1 cellular context compared by ENCODE assay signal in the genomic region with DNA sequence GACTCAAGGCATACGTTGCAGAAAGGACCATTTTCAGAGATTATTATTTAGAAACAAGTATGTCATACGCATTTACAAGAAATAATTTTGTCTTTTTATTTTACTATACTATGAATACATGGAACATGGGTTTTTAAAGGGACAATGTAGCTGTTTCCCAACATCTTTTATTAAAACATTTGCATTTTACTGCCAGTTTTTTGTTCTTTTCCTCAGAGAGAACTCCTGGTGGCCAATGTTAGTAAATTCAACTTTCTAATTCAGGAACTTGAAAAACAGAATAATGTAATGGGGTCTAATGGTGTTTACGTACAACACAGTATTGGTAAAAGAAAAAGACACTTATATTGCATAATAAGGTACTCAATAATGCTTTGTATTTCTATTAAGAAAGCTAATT.
TF ChIP-seq lines count a peak whose summit lies in the region.

No MANE protein-coding gene starts in this region.

TF ChIP-seq in GM23338, 12 proteins besides CTCF, POLR2A, EP300 and RAD21 (continued from another document):
- TF ChIP-seq, protein P1, sequence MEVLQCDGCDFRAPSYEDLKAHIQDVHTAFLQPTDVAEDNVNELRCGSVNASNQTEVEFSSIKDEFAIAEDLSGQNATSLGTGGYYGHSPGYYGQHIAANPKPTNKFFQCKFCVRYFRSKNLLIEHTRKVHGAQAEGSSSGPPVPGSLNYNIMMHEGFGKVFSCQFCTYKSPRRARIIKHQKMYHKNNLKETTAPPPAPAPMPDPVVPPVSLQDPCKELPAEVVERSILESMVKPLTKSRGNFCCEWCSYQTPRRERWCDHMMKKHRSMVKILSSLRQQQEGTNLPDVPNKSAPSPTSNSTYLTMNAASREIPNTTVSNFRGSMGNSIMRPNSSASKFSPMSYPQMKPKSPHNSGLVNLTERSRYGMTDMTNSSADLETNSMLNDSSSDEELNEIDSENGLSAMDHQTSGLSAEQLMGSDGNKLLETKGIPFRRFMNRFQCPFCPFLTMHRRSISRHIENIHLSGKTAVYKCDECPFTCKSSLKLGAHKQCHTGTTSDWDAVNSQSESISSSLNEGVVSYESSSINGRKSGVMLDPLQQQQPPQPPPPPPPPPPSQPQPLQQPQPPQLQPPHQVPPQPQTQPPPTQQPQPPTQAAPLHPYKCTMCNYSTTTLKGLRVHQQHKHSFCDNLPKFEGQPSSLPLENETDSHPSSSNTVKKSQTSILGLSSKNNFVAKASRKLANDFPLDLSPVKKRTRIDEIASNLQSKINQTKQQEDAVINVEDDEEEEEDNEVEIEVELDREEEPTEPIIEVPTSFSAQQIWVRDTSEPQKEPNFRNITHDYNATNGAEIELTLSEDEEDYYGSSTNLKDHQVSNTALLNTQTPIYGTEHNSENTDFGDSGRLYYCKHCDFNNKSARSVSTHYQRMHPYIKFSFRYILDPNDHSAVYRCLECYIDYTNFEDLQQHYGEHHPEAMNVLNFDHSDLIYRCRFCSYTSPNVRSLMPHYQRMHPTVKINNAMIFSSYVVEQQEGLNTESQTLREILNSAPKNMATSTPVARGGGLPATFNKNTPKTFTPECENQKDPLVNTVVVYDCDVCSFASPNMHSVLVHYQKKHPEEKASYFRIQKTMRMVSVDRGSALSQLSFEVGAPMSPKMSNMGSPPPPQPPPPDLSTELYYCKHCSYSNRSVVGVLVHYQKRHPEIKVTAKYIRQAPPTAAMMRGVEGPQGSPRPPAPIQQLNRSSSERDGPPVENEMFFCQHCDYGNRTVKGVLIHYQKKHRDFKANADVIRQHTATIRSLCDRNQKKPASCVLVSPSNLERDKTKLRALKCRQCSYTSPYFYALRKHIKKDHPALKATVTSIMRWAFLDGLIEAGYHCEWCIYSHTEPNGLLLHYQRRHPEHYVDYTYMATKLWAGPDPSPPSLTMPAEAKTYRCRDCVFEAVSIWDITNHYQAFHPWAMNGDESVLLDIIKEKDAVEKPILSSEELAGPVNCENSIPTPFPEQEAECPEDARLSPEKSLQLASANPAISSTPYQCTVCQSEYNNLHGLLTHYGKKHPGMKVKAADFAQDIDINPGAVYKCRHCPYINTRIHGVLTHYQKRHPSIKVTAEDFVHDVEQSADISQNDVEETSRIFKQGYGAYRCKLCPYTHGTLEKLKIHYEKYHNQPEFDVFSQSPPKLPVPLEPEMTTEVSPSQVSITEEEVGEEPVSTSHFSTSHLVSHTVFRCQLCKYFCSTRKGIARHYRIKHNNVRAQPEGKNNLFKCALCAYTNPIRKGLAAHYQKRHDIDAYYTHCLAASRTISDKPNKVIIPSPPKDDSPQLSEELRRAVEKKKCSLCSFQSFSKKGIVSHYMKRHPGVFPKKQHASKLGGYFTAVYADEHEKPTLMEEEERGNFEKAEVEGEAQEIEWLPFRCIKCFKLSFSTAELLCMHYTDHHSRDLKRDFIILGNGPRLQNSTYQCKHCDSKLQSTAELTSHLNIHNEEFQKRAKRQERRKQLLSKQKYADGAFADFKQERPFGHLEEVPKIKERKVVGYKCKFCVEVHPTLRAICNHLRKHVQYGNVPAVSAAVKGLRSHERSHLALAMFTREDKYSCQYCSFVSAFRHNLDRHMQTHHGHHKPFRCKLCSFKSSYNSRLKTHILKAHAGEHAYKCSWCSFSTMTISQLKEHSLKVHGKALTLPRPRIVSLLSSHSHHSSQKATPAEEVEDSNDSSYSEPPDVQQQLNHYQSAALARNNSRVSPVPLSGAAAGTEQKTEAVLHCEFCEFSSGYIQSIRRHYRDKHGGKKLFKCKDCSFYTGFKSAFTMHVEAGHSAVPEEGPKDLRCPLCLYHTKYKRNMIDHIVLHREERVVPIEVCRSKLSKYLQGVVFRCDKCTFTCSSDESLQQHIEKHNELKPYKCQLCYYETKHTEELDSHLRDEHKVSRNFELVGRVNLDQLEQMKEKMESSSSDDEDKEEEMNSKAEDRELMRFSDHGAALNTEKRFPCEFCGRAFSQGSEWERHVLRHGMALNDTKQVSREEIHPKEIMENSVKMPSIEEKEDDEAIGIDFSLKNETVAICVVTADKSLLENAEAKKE (CRISPR knock-in tag; IDR thresholded peaks at IDR 0.05) = no peak
- no peak for TF ChIP-seq CREB1 (CRISPR knock-in tag; IDR thresholded peaks at IDR 0.05; ENCODE audit: low read depth)
- TF ChIP-seq, protein P2, sequence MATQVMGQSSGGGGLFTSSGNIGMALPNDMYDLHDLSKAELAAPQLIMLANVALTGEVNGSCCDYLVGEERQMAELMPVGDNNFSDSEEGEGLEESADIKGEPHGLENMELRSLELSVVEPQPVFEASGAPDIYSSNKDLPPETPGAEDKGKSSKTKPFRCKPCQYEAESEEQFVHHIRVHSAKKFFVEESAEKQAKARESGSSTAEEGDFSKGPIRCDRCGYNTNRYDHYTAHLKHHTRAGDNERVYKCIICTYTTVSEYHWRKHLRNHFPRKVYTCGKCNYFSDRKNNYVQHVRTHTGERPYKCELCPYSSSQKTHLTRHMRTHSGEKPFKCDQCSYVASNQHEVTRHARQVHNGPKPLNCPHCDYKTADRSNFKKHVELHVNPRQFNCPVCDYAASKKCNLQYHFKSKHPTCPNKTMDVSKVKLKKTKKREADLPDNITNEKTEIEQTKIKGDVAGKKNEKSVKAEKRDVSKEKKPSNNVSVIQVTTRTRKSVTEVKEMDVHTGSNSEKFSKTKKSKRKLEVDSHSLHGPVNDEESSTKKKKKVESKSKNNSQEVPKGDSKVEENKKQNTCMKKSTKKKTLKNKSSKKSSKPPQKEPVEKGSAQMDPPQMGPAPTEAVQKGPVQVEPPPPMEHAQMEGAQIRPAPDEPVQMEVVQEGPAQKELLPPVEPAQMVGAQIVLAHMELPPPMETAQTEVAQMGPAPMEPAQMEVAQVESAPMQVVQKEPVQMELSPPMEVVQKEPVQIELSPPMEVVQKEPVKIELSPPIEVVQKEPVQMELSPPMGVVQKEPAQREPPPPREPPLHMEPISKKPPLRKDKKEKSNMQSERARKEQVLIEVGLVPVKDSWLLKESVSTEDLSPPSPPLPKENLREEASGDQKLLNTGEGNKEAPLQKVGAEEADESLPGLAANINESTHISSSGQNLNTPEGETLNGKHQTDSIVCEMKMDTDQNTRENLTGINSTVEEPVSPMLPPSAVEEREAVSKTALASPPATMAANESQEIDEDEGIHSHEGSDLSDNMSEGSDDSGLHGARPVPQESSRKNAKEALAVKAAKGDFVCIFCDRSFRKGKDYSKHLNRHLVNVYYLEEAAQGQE (IDR thresholded peaks at IDR 0.05; ENCODE audit: unreplicated experiment) = no peak
- no peak for TF ChIP-seq EZH2 (IDR thresholded peaks at IDR 0.05; ENCODE audit: low read depth, unreplicated experiment)
- no peak for TF ChIP-seq ZNF114 (CRISPR knock-in tag; IDR thresholded peaks at IDR 0.05)
- TF ChIP-seq STAT1 (IDR thresholded peaks at IDR 0.05; ENCODE audit: unreplicated experiment) = no peak
- no peak for TF ChIP-seq POLR2AphosphoS5 (IDR thresholded peaks at IDR 0.05; ENCODE audit: low read depth)
- TF ChIP-seq NANOG (IDR thresholded peaks at IDR 0.05; ENCODE audit: borderline replicate concordance) = no peak
- no peak for TF ChIP-seq EZH2phosphoT487 (IDR thresholded peaks at IDR 0.05; ENCODE audit: unreplicated experiment)
- TF ChIP-seq, protein P3, sequence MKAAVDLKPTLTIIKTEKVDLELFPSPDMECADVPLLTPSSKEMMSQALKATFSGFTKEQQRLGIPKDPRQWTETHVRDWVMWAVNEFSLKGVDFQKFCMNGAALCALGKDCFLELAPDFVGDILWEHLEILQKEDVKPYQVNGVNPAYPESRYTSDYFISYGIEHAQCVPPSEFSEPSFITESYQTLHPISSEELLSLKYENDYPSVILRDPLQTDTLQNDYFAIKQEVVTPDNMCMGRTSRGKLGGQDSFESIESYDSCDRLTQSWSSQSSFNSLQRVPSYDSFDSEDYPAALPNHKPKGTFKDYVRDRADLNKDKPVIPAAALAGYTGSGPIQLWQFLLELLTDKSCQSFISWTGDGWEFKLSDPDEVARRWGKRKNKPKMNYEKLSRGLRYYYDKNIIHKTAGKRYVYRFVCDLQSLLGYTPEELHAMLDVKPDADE (IDR thresholded peaks at IDR 0.05) = no peak
